In the genomic region with DNA sequence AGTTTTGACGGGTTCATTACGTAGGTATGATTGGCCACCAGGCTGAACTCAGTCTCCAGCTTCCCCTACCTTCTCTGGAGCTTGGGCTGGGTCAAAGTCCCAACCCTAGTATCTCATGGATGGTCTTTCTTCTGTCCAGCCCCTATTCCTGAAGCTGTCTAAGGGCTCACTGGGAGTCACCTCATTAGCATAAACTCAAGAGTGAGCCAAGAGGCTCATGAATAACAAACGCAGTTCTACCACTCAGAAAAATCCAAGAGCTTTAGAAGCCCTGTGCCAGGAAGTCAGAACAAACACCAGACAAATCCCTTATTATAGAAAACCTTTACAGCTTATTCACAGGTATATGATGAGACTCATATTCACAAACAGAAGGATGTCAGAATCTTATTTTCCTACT, we compare ENCODE assay signal across 18 cellular contexts.
A peak's percentile ranks its signal among the peaks of the same experiment; 100 is the strongest.
DNase-seq lines count a peak whose midpoint lies in the region; ATAC-seq and TF ChIP-seq lines count a peak whose summit lies in the region.
"Had no signal": no experiment of that assay in that cellular context is flagged by ENCODE, and none has a peak within 500 bp of the region (broad histone marks: within the 10 kb centered on the region; RNA-seq: fewer than 3 reads in every experiment).

No MANE protein-coding gene starts in this region.

- H3K4me1 ChIP-seq in PC-3 (ENCODE audit: insufficient read depth, low read length) (peaks cover 15% of the 10 kb centered on the region), left lung (no peaks in the 10 kb centered on the region)
- H3K4me1 ChIP-seq: BLaER1 had no signal

- CTCF ChIA-PET in PC-3 (lab: Charles Lee): no interaction called here

- no peaks in the 10 kb centered on the region for H3F3A ChIP-seq in PC-3 (ENCODE audit: low read length, unreplicated experiment)

- ATAC-seq in PC-3: peak; percentile 45
- peak; percentile 87 for ATAC-seq in left lung
- ATAC-seq: CD8-positive, alpha-beta T cell; HCT116 had no signal

- no peaks in the 10 kb centered on the region for H4K20me1 ChIP-seq in PC-3 (ENCODE audit: low read length)
- H4K20me1 ChIP-seq: BLaER1 had no signal

- no TSS peak for BruUV-seq in PC-3 (replicated peaks; lab: Mats Ljungman, UMichigan)

- no peaks in the 10 kb centered on the region for H3K9me2 ChIP-seq in PC-3 (replicated peaks; ENCODE audit: low read length)

- POLR2A ChIA-PET in PC-3 (lab: Charles Lee; ENCODE audit: unreplicated experiment): no interaction called here

- H3K9me3 ChIP-seq in PC-3 (ENCODE audit: low read length): no peaks in the 10 kb centered on the region
- H3K9me3 ChIP-seq in left lung: no peaks in the 10 kb centered on the region
- H3K9me3 ChIP-seq: BLaER1, Caco-2 had no signal

- H3K27me3 ChIP-seq in PC-3 (ENCODE audit: low read length) (no peaks in the 10 kb centered on the region), left lung (no peaks in the 10 kb centered on the region)
- H3K27me3 ChIP-seq: BLaER1 had no signal

- no peak for TF ChIP-seq CTCF in PC-3 (conservative IDR thresholded peaks at IDR 0.05; ENCODE audit: low read depth, low read length)
- TF ChIP-seq CTCF in left lung (IDR thresholded peaks at IDR 0.05): no peak

- DNase-seq in DMS79 treated with DMSO at 0.1 percent for 48 hours (lab: John Stamatoyannopoulos, UW): peak; percentile 57
- no peak for DNase-seq in DMS79 (lab: John Stamatoyannopoulos, UW)
- peak; percentile 2 for DNase-seq in PC-3
- DNase-seq in left lung: no peak
- DNase-seq in HuH-7.5 (ENCODE audit: low spot score): no peak
- no peak for DNase-seq in activated T-cell treated with anti-CD3 and anti-CD28 coated beads, Interleukin-2, amount 50 U/mL, for 1 hour
- DNase-seq in RKO (ENCODE audit: low spot score): no peak
- DNase-seq: Caco-2; CD4-positive, CD25-positive, alpha-beta regulatory T cell; CD8-positive, alpha-beta T cell; DMS153; GF-D8; GOT3; H7 had no signal

- H3K36me3 ChIP-seq in PC-3 (ENCODE audit: low read depth, low read length): no peaks in the 10 kb centered on the region
- H3K36me3 ChIP-seq in left lung: no peaks in the 10 kb centered on the region
- H3K36me3 ChIP-seq: BLaER1 had no signal

- H2AFZ ChIP-seq in PC-3 (ENCODE audit: low read length): no peak overlapping the region

- 0 out of 2 replicates have a peak overlapping the region, but pooled peaks have one; percentile 10 for H3K4me2 ChIP-seq in PC-3 (ENCODE audit: low read length)
- H3K4me2 ChIP-seq: BLaER1 had no signal

- H3K27ac ChIP-seq in PC-3 (ENCODE audit: low read length) (peak overlapping the region; percentile 66), left lung (no peak overlapping the region)
- H3K27ac ChIP-seq: 22Rv1, BLaER1, C4-2B had no signal

- H3K4me3 ChIP-seq in PC-3 (ENCODE audit: low read length) (no peak overlapping the region), left lung (no peak overlapping the region)
- H3K4me3 ChIP-seq: BLaER1 had no signal

- H3K9ac ChIP-seq in PC-3 (ENCODE audit: low read length): no peak overlapping the region
- H3K9ac ChIP-seq: BLaER1 had no signal

- H3K79me2 ChIP-seq in PC-3 (ENCODE audit: low read length): no peaks in the 10 kb centered on the region

- intact Hi-C loops in PC-3 (cut with micrococcal nuclease) (loop anchor here (10.0 kb wide), 1 partner anchor 69 kb away; no protein-coding TSS in a partner anchor), left lung (cut with DNase I) (no loop called here)

Comparison
In these comparisons a context has a peak if more than half of its experiments do, and no peak if none do; other contexts are left out.
1. DNase-seq: peak in DMS79 treated with DMSO at 0.1 percent for 48 hours (single experiment) and PC-3 (single experiment); none in DMS79 (single experiment), left lung (0 of 2), HuH-7.5 (single experiment), activated T-cell treated with anti-CD3 and anti-CD28 coated beads, Interleukin-2, amount 50 U/mL, for 1 hour (single experiment) and RKO (single experiment).